Comparison of ENCODE assay signal across 14 cellular contexts in genomic region chrX:118171354-118171753, GRCh38. TPM values are rescaled to one million over a fixed set of nuclear protein-coding genes. Genes with fewer than 3 reads are reported as not detected.
DNase-seq lines count a peak whose midpoint lies in the region; ATAC-seq and TF ChIP-seq lines count a peak whose summit lies in the region.
"Had no signal": no experiment of that assay in that cellular context is flagged by ENCODE, and none has a peak within 500 bp of the region (broad histone marks: within the 10 kb centered on the region; RNA-seq: fewer than 3 reads in every experiment).

No MANE protein-coding gene starts in this region.

- intact Hi-C loops in left colon (cut with DNase I, micrococcal nuclease) (no loop called here), OCI-LY7 (cut with micrococcal nuclease; ENCODE audit: unreplicated experiment) (no loop called here)

- TF ChIP-seq CTCF in OCI-LY3 (IDR thresholded peaks at IDR 0.05; ENCODE audit: low read depth, low read length) = no peak
- no peak for TF ChIP-seq CTCF in OCI-LY7 (conservative IDR thresholded peaks at IDR 0.05; ENCODE audit: low read length)

- H3K23ac ChIP-seq in neuronal stem cell (ENCODE audit: low read depth, low read length, poor library complexity) = no peak overlapping the region

- H3K14ac ChIP-seq in neuronal stem cell (ENCODE audit: low read length) = no peak overlapping the region

- no peak overlapping the region for H2AK5ac ChIP-seq in neuronal stem cell (ENCODE audit: low read depth, low read length)

- H3K9ac ChIP-seq in OCI-LY3 (ENCODE audit: low read length) = no peak overlapping the region
- peak overlapping the region; percentile 44 for H3K9ac ChIP-seq in neuronal stem cell (ENCODE audit: low read depth, low read length, poor library complexity)

- H2AFZ ChIP-seq in OCI-LY3 (ENCODE audit: low read depth, low read length) (no peak overlapping the region), neuronal stem cell (ENCODE audit: low read length) (no peak overlapping the region), OCI-LY7 (ENCODE audit: low read length) (no peak overlapping the region)
- H2AFZ ChIP-seq: GM23338 had no signal

- no peak overlapping the region for H3K4me3 ChIP-seq in OCI-LY3 (ENCODE audit: low read length)
- H3K4me3 ChIP-seq in neuronal stem cell (ENCODE audit: low read length in 2 of 2) = no peak overlapping the region
- no peak overlapping the region for H3K4me3 ChIP-seq in OCI-LY7 (ENCODE audit: low read depth, low read length, poor library complexity, severe bottlenecking)
- H3K4me3 ChIP-seq: GM23338, HAP-1 had no signal

- no peaks in the 10 kb centered on the region for H4K20me1 ChIP-seq in OCI-LY3 (ENCODE audit: insufficient read depth, low read length)
- no peaks in the 10 kb centered on the region for H4K20me1 ChIP-seq in OCI-LY7 (ENCODE audit: insufficient read depth, low read length)

- ATAC-seq in left colon = peak; percentile 48
- ATAC-seq: GM23338 had no signal

- H3K27me3 ChIP-seq in OCI-LY3 (ENCODE audit: low read depth, low read length) (no peaks in the 10 kb centered on the region), neuronal stem cell (ENCODE audit: control insufficient read depth in 3 of 3, insufficient read depth in 3 of 3, low read depth in 1 of 3, low read length in 3 of 3) (no peaks in the 10 kb centered on the region)

- H3K27ac ChIP-seq in OCI-LY3 (ENCODE audit: low read length) = no peak overlapping the region
- no peak overlapping the region for H3K27ac ChIP-seq in neuronal stem cell (replicated peaks; ENCODE audit: low read length)
- H3K27ac ChIP-seq in OCI-LY7 (ENCODE audit: low read depth, low read length, poor library complexity, severe bottlenecking) = no peak overlapping the region

- no peaks in the 10 kb centered on the region for H3K79me1 ChIP-seq in neuronal stem cell (ENCODE audit: low read depth, low read length)

- H3K4ac ChIP-seq in neuronal stem cell (ENCODE audit: low read length) = no peak overlapping the region

- H2BK5ac ChIP-seq in neuronal stem cell (ENCODE audit: low read length) = no peak overlapping the region

- no peak overlapping the region for H2BK15ac ChIP-seq in neuronal stem cell (ENCODE audit: low read length)

- no peak overlapping the region for H2BK12ac ChIP-seq in neuronal stem cell (ENCODE audit: low read length)

- no peaks in the 10 kb centered on the region for H3K79me2 ChIP-seq in OCI-LY3 (ENCODE audit: low read length)
- no peaks in the 10 kb centered on the region for H3K79me2 ChIP-seq in OCI-LY7 (ENCODE audit: insufficient read depth, low read depth, low read length)

- POLR2A ChIA-PET in OCI-LY7 (lab: Charles Lee) = no interaction called here

- H3K9me3 ChIP-seq in OCI-LY3 (ENCODE audit: insufficient read depth, low read length) = no peaks in the 10 kb centered on the region
- no peaks in the 10 kb centered on the region for H3K9me3 ChIP-seq in neuronal stem cell (replicated peaks in 1 of 2; ENCODE audit: control insufficient read depth in 2 of 2, insufficient read depth in 1 of 2, low read depth in 1 of 2, low read length in 2 of 2)
- H3K9me3 ChIP-seq in OCI-LY7 (ENCODE audit: low read length) = no peaks in the 10 kb centered on the region
- H3K9me3 ChIP-seq: HAP-1 had no signal

- H3K9me2 ChIP-seq in OCI-LY7 (ENCODE audit: insufficient read depth, low read length) = no peaks in the 10 kb centered on the region

- no peaks in the 10 kb centered on the region for H3K36me3 ChIP-seq in OCI-LY3 (replicated peaks; ENCODE audit: low read depth, low read length)
- H3K36me3 ChIP-seq in neuronal stem cell (replicated peaks in 1 of 2; ENCODE audit: control insufficient read depth in 2 of 2, insufficient read depth in 2 of 2, low read length in 2 of 2) = no peaks in the 10 kb centered on the region
- no peaks in the 10 kb centered on the region for H3K36me3 ChIP-seq in OCI-LY7 (ENCODE audit: insufficient read depth, low read length)
- H3K36me3 ChIP-seq: HAP-1 had no signal

- CTCF ChIA-PET in OCI-LY7 (lab: Charles Lee; ENCODE audit: unreplicated experiment) = no interaction called here

- no peak overlapping the region for H3K18ac ChIP-seq in neuronal stem cell (ENCODE audit: low read length)

- peaks cover 10% of the 10 kb centered on the region for H3K4me1 ChIP-seq in OCI-LY3 (ENCODE audit: low read length)
- H3K4me1 ChIP-seq in neuronal stem cell (ENCODE audit: control insufficient read depth in 2 of 2, insufficient read depth in 1 of 2, low read depth in 1 of 2, low read length in 2 of 2) = no peaks in the 10 kb centered on the region
- H3K4me1 ChIP-seq in OCI-LY7 (ENCODE audit: insufficient read depth, low read length, poor library complexity, severe bottlenecking) = no peaks in the 10 kb centered on the region
- H3K4me1 ChIP-seq: HAP-1 had no signal

- no peak overlapping the region for H4K8ac ChIP-seq in neuronal stem cell (ENCODE audit: low read depth, low read length)

- H2BK120ac ChIP-seq in neuronal stem cell (ENCODE audit: low read depth, low read length) = no peak overlapping the region

- no TSS peak for BruUV-seq in OCI-LY7 (replicated peaks; lab: Mats Ljungman, UMichigan)

- H3K4me2 ChIP-seq in OCI-LY3 (ENCODE audit: low read length) (peak overlapping the region; percentile 9; the same call in 1 of the 2 replicates), neuronal stem cell (ENCODE audit: insufficient read depth, low read length, poor library complexity, severe bottlenecking) (no peak overlapping the region), OCI-LY7 (ENCODE audit: low read length) (no peak overlapping the region)
- H3K4me2 ChIP-seq: GM23338 had no signal

- no peak overlapping the region for H4K91ac ChIP-seq in neuronal stem cell (ENCODE audit: low read depth, low read length, poor library complexity)

- DNase-seq in left colon (no peak), neuronal stem cell (ENCODE audit: low spot score) (no peak), OCI-LY7 (ENCODE audit: low spot score) (no peak), SIG-M5 treated with dmso at 0.1 percent for 504 hours (lab: John Stamatoyannopoulos, UW; ENCODE audit: unreplicated experiment) (no peak), epidermal melanocyte (ENCODE audit: insufficient read length, low spot score) (no peak)
- DNase-seq: C1 segment of cervical spinal cord; CD4-positive, alpha-beta memory T cell; COR-L47; DMS153; DND-41; HFFc6 had no signal

RNA-seq across cellular contexts. Expression of gene KLHL13, which starts 54.7 kb away (rescaled TPM):
- 1 to 10 TPM; 3.0 to 6.3 TPM for total RNA-seq in left colon
- 12.6 TPM for polyA plus RNA-seq in neuronal stem cell (2013, experiment 1 of 2)
- 12.8 TPM for polyA plus RNA-seq in neuronal stem cell (2013, experiment 2 of 2)
- not detected in 2 replicates for total RNA-seq in OCI-LY7 (2014; rRNA removed; shearing (Covaris generic))
- total RNA-seq in OCI-LY7 (2022) = not detected in 2 replicates
